Comparison of ENCODE assay signal across 16 cellular contexts in the genomic region with DNA sequence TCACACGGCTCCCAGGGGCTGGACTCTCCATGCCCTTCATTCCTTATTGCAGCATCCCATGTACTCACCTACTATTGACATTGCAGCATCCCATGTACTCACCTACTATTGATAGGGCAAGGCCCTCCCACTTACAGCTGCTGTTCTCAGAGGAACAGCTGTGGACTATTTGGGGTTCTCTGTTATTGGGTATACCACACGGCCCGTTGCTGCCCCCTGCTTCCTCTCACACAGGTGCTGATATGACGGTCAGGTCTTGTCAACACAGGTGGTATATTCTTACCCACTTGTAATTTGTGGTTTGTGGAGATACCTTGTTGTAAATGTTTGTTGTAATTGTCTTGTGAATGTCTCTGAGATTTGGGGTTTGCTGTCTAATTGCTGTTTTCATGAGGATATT. TPM values are rescaled to one million over a fixed set of nuclear protein-coding genes. Genes with fewer than 3 reads are reported as not detected.
DNase-seq lines count a peak whose midpoint lies in the region; ATAC-seq and TF ChIP-seq lines count a peak whose summit lies in the region.
"Had no signal": no experiment of that assay in that cellular context is flagged by ENCODE, and none has a peak within 500 bp of the region (broad histone marks: within the 10 kb centered on the region; RNA-seq: fewer than 3 reads in every experiment).

No MANE protein-coding gene starts in this region.

- intact Hi-C loops in mucosa of descending colon (cut with DNase I, micrococcal nuclease): no loop called here

- no peak overlapping the region for H3K4me3 ChIP-seq in mucosa of descending colon
- H3K4me3 ChIP-seq: pancreas, SK-N-MC had no signal

- no peak for TF ChIP-seq CTCF in mucosa of descending colon (IDR thresholded peaks at IDR 0.05)

- ATAC-seq in GM18868 (IDR thresholded peaks at IDR 0.05; ENCODE audit: unreplicated experiment) (peak; percentile 46), GM21529 (IDR thresholded peaks at IDR 0.05; ENCODE audit: unreplicated experiment) (peak; percentile 33), HG03354 (IDR thresholded peaks at IDR 0.05; ENCODE audit: poor library complexity, severe bottlenecking, unreplicated experiment) (peak; percentile 55), mucosa of descending colon (peak; percentile 45), GM19324 (IDR thresholded peaks at IDR 0.05; ENCODE audit: low FRiP score, unreplicated experiment) (no peak)
- ATAC-seq: pancreas had no signal

- peak in 1 of 3 donors; percentile 23 for DNase-seq in mucosa of descending colon
- DNase-seq in NCI-H774 (lab: John Stamatoyannopoulos, UW): no peak
- no peak for DNase-seq in stimulated activated CD4-positive, alpha-beta T cell treated with anti-CD3 and anti-CD28 coated beads, Interleukin-15, amount 100 ng/mL, for 24 hours
- DNase-seq: activated CD4-positive, alpha-beta T cell treated with anti-CD3 and anti-CD28 coated beads, Interleukin-2, amount 10 ng/mL, durations not matched to agents 24 days and 14 days; activated T-cell treated with anti-CD3 and anti-CD28 coated beads, Interleukin-2, amount 50 U/mL, for 1 hour; cortex of kidney; foreskin melanocyte; GDM1; NCI-H510A; pancreas; stimulated activated CD4-positive, alpha-beta T cell treated with anti-CD3 and anti-CD28 coated beads, Interleukin-2, amount 100 ng/mL, for 48 hours had no signal

- H3K4me1 ChIP-seq in mucosa of descending colon (ENCODE audit: low read depth): no peaks in the 10 kb centered on the region
- H3K4me1 ChIP-seq: pancreas had no signal

- no peaks in the 10 kb centered on the region for H3K36me3 ChIP-seq in mucosa of descending colon (ENCODE audit: low read depth)
- H3K36me3 ChIP-seq: pancreas had no signal

- no peaks in the 10 kb centered on the region for H3K9me3 ChIP-seq in mucosa of descending colon
- H3K9me3 ChIP-seq: pancreas had no signal

RNA-seq across cellular contexts. Expression of a gene that starts 18.8 kb away (rescaled TPM):
- 10 to 100 TPM in 1 of 3 donors, 1 to 10 TPM in 2; 5.9 to 18.2 (median 8.1) TPM for total RNA-seq in mucosa of descending colon

RNA-seq across cellular contexts. Expression of a gene that starts 24.2 kb away (rescaled TPM):
- total RNA-seq in mucosa of descending colon: 1 to 10 TPM in 2 of 3 donors, under 1 TPM in 1; 0.36 to 5.8 (median 1.8) TPM
